12 cellular contexts compared by ENCODE assay signal in genomic region chr5:74686962-74687751, GRCh38. TPM values are rescaled to one million over a fixed set of nuclear protein-coding genes. Genes with fewer than 3 reads are reported as not detected.
DNase-seq lines count a peak whose midpoint lies in the region; ATAC-seq and FAIRE-seq lines count a peak whose summit lies in the region.
"Had no signal": no experiment of that assay in that cellular context is flagged by ENCODE, and none has a peak within 500 bp of the region (broad histone marks: within the 10 kb centered on the region; RNA-seq: fewer than 3 reads in every experiment).

No MANE protein-coding gene starts in this region.

- no peak overlapping the region for H3K27ac ChIP-seq in small intestine (ENCODE audit: low read depth in 1 of 2, low read length in 1 of 2)
- H3K27ac ChIP-seq: parathyroid adenoma, thyroid gland had no signal

- H3K27me3 Mint-ChIP-seq in activated T-cell treated with anti-CD3 and anti-CD28 coated beads, Interleukin-2, amount 50 U/mL, for 4 hours (ENCODE audit: low read depth), result no peaks in the 10 kb centered on the region
- H3K27me3 Mint-ChIP-seq in T-helper 17 cell, result no peaks in the 10 kb centered on the region

- WGBS in small intestine, 3 donors, result 45 to 69% (median 61%) methylated on average over 5 of the region's 5 CpGs

- H3K9me3 ChIP-seq in T-helper 17 cell (ENCODE audit: control insufficient read depth, low read length, poor library complexity, severe bottlenecking) (no peaks in the 10 kb centered on the region), small intestine (ENCODE audit: control insufficient read depth, low read depth) (no peaks in the 10 kb centered on the region)
- H3K9me3 ChIP-seq: Peyer's patch, thyroid gland had no signal

- H3K4me1 ChIP-seq in small intestine (ENCODE audit: control insufficient read depth in 2 of 2, insufficient read depth in 1 of 2, low read depth in 1 of 2, low read length in 1 of 2), result peaks cover 7 to 8% of the 10 kb centered on the region in 2 donors

- DNase-seq in activated T-cell treated with anti-CD3 and anti-CD28 coated beads, Interleukin-2, amount 50 U/mL, for 4 hours, result no peak
- DNase-seq in activated T-cell treated with anti-CD3 and anti-CD28 coated beads, Interleukin-2, amount 50 U/mL, for 1 hour, result no peak
- no peak for DNase-seq in T-helper 17 cell
- DNase-seq in fibroblast of peridontal ligament (ENCODE audit: extremely low read depth), result peak; percentile 40
- DNase-seq in small intestine, result peak; percentile 59
- DNase-seq in nucleus accumbens (lab: John Stamatoyannopoulos, UW), result no peak
- DNase-seq in urothelium cell line (ENCODE audit: low spot score), result no peak
- DNase-seq: Peyer's patch, thyroid gland had no signal

- no peaks in the 10 kb centered on the region for H3K9me3 Mint-ChIP-seq in activated T-cell treated with anti-CD3 and anti-CD28 coated beads, Interleukin-2, amount 50 U/mL, for 4 hours

- H3K36me3 Mint-ChIP-seq in activated T-cell treated with anti-CD3 and anti-CD28 coated beads, Interleukin-2, amount 50 U/mL, for 4 hours (ENCODE audit: insufficient read depth), result peaks cover 24% of the 10 kb centered on the region
- H3K36me3 Mint-ChIP-seq in T-helper 17 cell (ENCODE audit: low read depth), result no peaks in the 10 kb centered on the region

- ATAC-seq in activated T-cell treated with anti-CD3 and anti-CD28 coated beads, Interleukin-2, amount 50 U/mL, for 4 hours, result no peak
- no peak for ATAC-seq in T-helper 17 cell
- ATAC-seq in HG02840 (IDR thresholded peaks at IDR 0.05; ENCODE audit: low FRiP score, unreplicated experiment), result no peak

- H3K4me1 Mint-ChIP-seq in activated T-cell treated with anti-CD3 and anti-CD28 coated beads, Interleukin-2, amount 50 U/mL, for 4 hours (ENCODE audit: low read depth), result peaks cover 23% of the 10 kb centered on the region
- H3K4me1 Mint-ChIP-seq in T-helper 17 cell, result peaks cover 23% of the 10 kb centered on the region

- peak overlapping the region; percentile 93 for H3K27ac Mint-ChIP-seq in T-helper 17 cell
- H3K27ac Mint-ChIP-seq: WTC11 had no signal

- H3K27me3 ChIP-seq in small intestine (ENCODE audit: control insufficient read depth in 2 of 2, insufficient read depth in 2 of 2, low read length in 2 of 2), result no peaks in the 10 kb centered on the region
- H3K27me3 ChIP-seq: Peyer's patch, thyroid gland had no signal

- no peak overlapping the region for H3K4me3 ChIP-seq in small intestine (ENCODE audit: low read depth in 1 of 2, low read length in 2 of 2)
- H3K4me3 ChIP-seq: thyroid gland had no signal

- FAIRE-seq in small intestine (lab: Jason Lieb, UNC) (no peak), urothelium cell line (lab: Jason Lieb, UNC) (no peak)

- peak overlapping the region; percentile 85 for H3K4me3 Mint-ChIP-seq in activated T-cell treated with anti-CD3 and anti-CD28 coated beads, Interleukin-2, amount 50 U/mL, for 4 hours
- no peak overlapping the region for H3K4me3 Mint-ChIP-seq in T-helper 17 cell

- H3K36me3 ChIP-seq in small intestine (ENCODE audit: control insufficient read depth in 2 of 2, insufficient read depth in 2 of 2, low read length in 2 of 2), result peaks cover 2 to 4% of the 10 kb centered on the region in 2 donors

RNA-seq across cellular contexts. Expression of gene HEXB, which starts 2.1 kb away (rescaled TPM):
- total RNA-seq in activated T-cell treated with anti-CD3 and anti-CD28 coated beads, Interleukin-2, amount 50 U/mL, for 4 hours, result 10 to 100 TPM; 38.6 to 46.8 (median 45.8) TPM
- total RNA-seq in T-helper 17 cell, result 10 to 100 TPM; 38.2 to 43.2 TPM
- polyA plus RNA-seq in small intestine, result 100 to 1,000 TPM in 2 of 3 donors, 10 to 100 TPM in 1; 63.5 to 114 (median 109) TPM

RNA-seq across cellular contexts. Expression of gene ENC1, which starts 46.6 kb away (rescaled TPM):
- total RNA-seq in activated T-cell treated with anti-CD3 and anti-CD28 coated beads, Interleukin-2, amount 50 U/mL, for 4 hours, result 1 to 10 TPM; 1.8 to 3.0 (median 2.4) TPM
- total RNA-seq in T-helper 17 cell, result under 1 TPM; 0.70 to 0.89 TPM
- 10 to 100 TPM in 2 of 3 donors, 1 to 10 TPM in 1; 6.8 to 20.0 (median 13.9) TPM for polyA plus RNA-seq in small intestine

Comparison
In these comparisons a context has a peak if more than half of its experiments do, and no peak if none do; other contexts are left out.
1. DNase-seq: peak in fibroblast of peridontal ligament (single experiment) and small intestine (single experiment); none in activated T-cell treated with anti-CD3 and anti-CD28 coated beads, Interleukin-2, amount 50 U/mL, for 4 hours (single experiment), activated T-cell treated with anti-CD3 and anti-CD28 coated beads, Interleukin-2, amount 50 U/mL, for 1 hour (single experiment), T-helper 17 cell (0 of 3), nucleus accumbens (0 of 56) and urothelium cell line (single experiment).